In genomic region chr14:74507085-74507484, GRCh38 we compare ENCODE assay signal across 1 cellular context.
TF ChIP-seq lines count a peak whose summit lies in the region.

No MANE protein-coding gene starts in this region.

TF ChIP-seq in IMR-90, 13 proteins besides CTCF, POLR2A, EP300 and RAD21 (continued from another document):
- TF ChIP-seq USF2 (IDR thresholded peaks at IDR 0.05; ENCODE audit: low read depth, low read length) (no peak), NFE2L2 (IDR thresholded peaks at IDR 0.05; ENCODE audit: low read depth, low read length) (no peak), CEBPB (IDR thresholded peaks at IDR 0.05; ENCODE audit: low read depth, low read length) (no peak), RCOR1 (IDR thresholded peaks at IDR 0.05; ENCODE audit: insufficient replicate concordance, low read length) (no peak), RFX5 (IDR thresholded peaks at IDR 0.05; ENCODE audit: low read depth, low read length) (no peak), BHLHE40 (IDR thresholded peaks at IDR 0.05; ENCODE audit: low read depth, low read length) (no peak), MXI1 (IDR thresholded peaks at IDR 0.05; ENCODE audit: borderline replicate concordance, low read depth, low read length) (no peak), ELK1 (IDR thresholded peaks at IDR 0.05; ENCODE audit: borderline replicate concordance, low read depth, low read length) (no peak), SMC3 (IDR thresholded peaks at IDR 0.05; ENCODE audit: low read depth, low read length) (no peak)
